In genomic region chr5:93995126-93995621, GRCh38 we compare ENCODE assay signal across 13 cellular contexts.
DNase-seq lines count a peak whose midpoint lies in the region; ATAC-seq and TF ChIP-seq lines count a peak whose summit lies in the region.
"Had no signal": no experiment of that assay in that cellular context is flagged by ENCODE, and none has a peak within 500 bp of the region (broad histone marks: within the 10 kb centered on the region; RNA-seq: fewer than 3 reads in every experiment).

No MANE protein-coding gene starts in this region.

- ATAC-seq in GM19467 (IDR thresholded peaks at IDR 0.05; ENCODE audit: unreplicated experiment): peak; percentile 56
- peak; percentile 54 for ATAC-seq in HG03469 (IDR thresholded peaks at IDR 0.05; ENCODE audit: unreplicated experiment)
- no peak for ATAC-seq in GM21737 (IDR thresholded peaks at IDR 0.05; ENCODE audit: unreplicated experiment)
- no peak for ATAC-seq in HG02970 (IDR thresholded peaks at IDR 0.05; ENCODE audit: low FRiP score, unreplicated experiment)
- ATAC-seq: left colon had no signal

- H3K4me3 ChIP-seq in GM06990 (replicated peaks; ENCODE audit: low read depth, low read length): no peak overlapping the region

- H3K36me3 ChIP-seq in GM06990 (ENCODE audit: control insufficient read depth, insufficient read depth, low read length): no peaks in the 10 kb centered on the region

- TF ChIP-seq CTCF in GM06990 (IDR thresholded peaks at IDR 0.05; ENCODE audit: insufficient read depth, low read length, poor library complexity, severe bottlenecking): no peak

- DNase-seq in GM06990 (ENCODE audit: extremely low read depth, insufficient read length): peak; percentile 23
- DNase-seq in iris pigment epithelial cell (ENCODE audit: low read depth): peak; percentile 29
- no peak for DNase-seq in SKM-1 treated with dmso at 0.1 percent for 144 hours (lab: John Stamatoyannopoulos, UW; ENCODE audit: unreplicated experiment)
- no peak for DNase-seq in NCI-H1105 treated with DMSO at 0.1 percent for 48 hours (lab: John Stamatoyannopoulos, UW)
- DNase-seq: effector CD8-positive, alpha-beta T cell; GF-D8; left colon; NCI-H2081 treated with DMSO at 0.1 percent for 48 hours; stimulated activated CD4-positive, alpha-beta T cell treated with anti-CD3 and anti-CD28 coated beads, Interleukin-12 subunit alpha, Interleukin-12 subunit beta, amount 100 ng/mL, for 4 hours had no signal

- no peaks in the 10 kb centered on the region for H3K27me3 ChIP-seq in GM06990 (replicated peaks; ENCODE audit: control insufficient read depth, insufficient read depth, low read length)

Comparison
In these comparisons a context has a peak if more than half of its experiments do, and no peak if none do; other contexts are left out.
1. DNase-seq: peak in GM06990 (single experiment) and iris pigment epithelial cell (single experiment); none in SKM-1 treated with dmso at 0.1 percent for 144 hours (single experiment) and NCI-H1105 treated with DMSO at 0.1 percent for 48 hours (single experiment).
2. ATAC-seq: peak in GM19467 (single experiment) and HG03469 (single experiment); none in GM21737 (single experiment) and HG02970 (single experiment).